In the genomic region with DNA sequence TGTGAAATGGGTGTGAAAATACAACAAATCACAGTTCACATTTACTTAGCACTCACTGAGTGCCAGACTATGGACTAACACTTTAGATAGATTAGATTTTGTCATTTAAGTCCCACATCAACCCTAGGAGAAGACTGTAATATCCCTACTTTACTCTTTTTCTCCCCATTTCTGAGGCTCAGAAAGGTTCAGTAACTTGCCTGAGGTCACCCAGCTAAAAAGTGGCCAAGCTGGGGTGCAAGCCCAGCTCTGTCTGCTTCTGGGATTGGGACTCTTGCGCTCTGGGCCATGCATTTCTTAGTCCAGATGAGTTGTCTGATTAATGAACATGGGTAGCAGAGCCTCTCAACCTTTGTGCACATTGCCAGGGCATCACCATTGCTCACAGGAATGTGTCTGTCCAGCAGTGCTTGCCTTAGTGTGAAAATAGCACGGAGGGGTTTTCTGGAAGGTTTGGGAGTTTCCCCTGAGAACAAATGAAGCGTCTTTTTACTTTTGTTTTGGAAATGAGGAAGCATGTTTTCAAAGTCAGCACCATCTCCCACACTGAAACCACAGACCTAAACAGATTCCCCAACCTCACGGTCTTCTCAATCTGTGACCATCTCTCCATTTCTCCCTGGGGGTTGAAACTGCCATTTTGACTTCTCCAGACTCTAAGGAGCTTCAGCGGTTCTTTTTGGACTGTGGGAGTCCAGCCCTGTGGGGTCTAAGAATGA, we compare ENCODE assay signal across 9 cellular contexts. TPM values are rescaled to one million over a fixed set of nuclear protein-coding genes. Genes with fewer than 3 reads are reported as not detected.
DNase-seq lines count a peak whose midpoint lies in the region; ATAC-seq and TF ChIP-seq lines count a peak whose summit lies in the region.
"Had no signal": no experiment of that assay in that cellular context is flagged by ENCODE, and none has a peak within 500 bp of the region (broad histone marks: within the 10 kb centered on the region; RNA-seq: fewer than 3 reads in every experiment).

No MANE protein-coding gene starts in this region.

- intact Hi-C loops in testis (cut with DNase I; ENCODE audit: low total_unique reads), result no loop called here

- DNase-seq in RPMI8226 (peak; percentile 76), iris pigment epithelial cell (ENCODE audit: low read depth) (peak; percentile 86), 8988T (no peak), G401 (ENCODE audit: low spot score) (no peak), HuH-7.5 (ENCODE audit: low spot score) (no peak), testis (no peak)

- H3K36me3 ChIP-seq in testis (ENCODE audit: low read depth, missing control alignments), result no peaks in the 10 kb centered on the region

- in situ Hi-C loops in G401 (cut with HindIII; ENCODE audit: low sequenced_read_pairs), result no loop called here

- ATAC-seq in GM18858 (IDR thresholded peaks at IDR 0.05; ENCODE audit: unreplicated experiment) (peak; percentile 79), HG02642 (IDR thresholded peaks at IDR 0.05; ENCODE audit: poor library complexity, unreplicated experiment) (peak; percentile 81)

- 61 to 78% methylated on average over 5 of the region's 5 CpGs for WGBS in testis, 2 donors

- no peak overlapping the region for H3K4me3 ChIP-seq in testis

- H3K4me1 ChIP-seq in testis, result no peaks in the 10 kb centered on the region

- no peak overlapping the region for H3K27ac ChIP-seq in testis
- H3K27ac ChIP-seq: epithelial cell of prostate had no signal

- TF ChIP-seq CTCF in testis (IDR thresholded peaks at IDR 0.05), result no peak

- no peaks in the 10 kb centered on the region for H3K27me3 ChIP-seq in testis

- H3K9me3 ChIP-seq in testis, result no peaks in the 10 kb centered on the region

- TF ChIP-seq POLR2A in testis (IDR thresholded peaks at IDR 0.05), result no peak

RNA-seq across cellular contexts. Expression of a gene that starts 31.9 kb away (rescaled TPM):
- 5.3 and 7.9 TPM in 2 replicates for total RNA-seq in G401 (2014; rRNA removed; shearing (Covaris generic))
- 1 to 10 TPM; 6.3 TPM for total RNA-seq in testis
- polyA plus RNA-seq in testis (ENCODE audit: insufficient read depth, low read depth, low replicate concordance), result 10.6 TPM

Comparison
In these comparisons a context has a peak if more than half of its experiments do, and no peak if none do; other contexts are left out.
1. DNase-seq: peak in RPMI8226 (single experiment) and iris pigment epithelial cell (single experiment); none in 8988T (single experiment), G401 (single experiment), HuH-7.5 (single experiment) and testis (single experiment).